In the genomic region with DNA sequence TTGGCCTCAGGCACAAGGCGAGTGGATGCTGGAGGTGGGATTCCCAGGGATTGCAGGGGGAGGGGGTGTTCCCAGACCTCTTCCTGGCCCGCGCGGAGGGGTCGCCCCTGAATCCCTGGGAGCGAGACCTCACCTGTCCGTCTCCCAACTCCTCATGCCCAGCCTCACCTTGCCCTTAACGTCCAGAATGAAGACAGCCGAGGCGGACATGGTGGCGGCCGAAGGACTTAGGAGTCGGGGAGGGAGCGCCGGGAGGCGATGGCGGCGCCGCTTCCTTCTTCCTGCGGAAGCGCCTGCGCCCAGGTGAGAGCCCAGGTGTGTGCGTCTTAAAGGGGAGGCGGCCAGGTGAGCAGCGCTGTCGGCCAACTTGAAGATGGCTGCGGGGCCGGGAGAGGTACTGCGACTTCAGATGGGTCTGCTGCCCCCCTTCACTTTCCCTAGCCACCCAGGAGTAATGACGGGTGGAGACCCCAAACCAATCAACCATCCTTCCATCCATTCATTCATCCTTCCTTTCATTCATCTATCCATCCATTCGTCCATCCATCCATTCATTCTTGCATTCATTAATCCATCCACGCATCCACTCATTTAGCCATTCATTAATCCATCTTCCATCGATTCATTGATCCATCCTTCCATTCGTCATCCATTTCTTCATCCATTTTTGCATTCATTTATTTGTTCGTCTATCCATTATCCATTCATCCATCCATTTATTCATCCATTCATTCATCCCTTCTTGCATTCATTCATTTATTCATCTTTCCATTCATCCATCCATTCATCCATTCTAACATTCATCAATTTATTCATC, we compare ENCODE assay signal across 1 cellular context.
TF ChIP-seq lines count a peak whose summit lies in the region.

A gene (minus strand): TSS at position 291 of the 817 bp plus-strand sequence. CDS start 81 bp downstream, at position 210.

TF ChIP-seq in WTC11, 78 proteins besides CTCF, POLR2A, EP300 and RAD21 (continued from another document and continues in another):
- TF ChIP-seq, protein P1, sequence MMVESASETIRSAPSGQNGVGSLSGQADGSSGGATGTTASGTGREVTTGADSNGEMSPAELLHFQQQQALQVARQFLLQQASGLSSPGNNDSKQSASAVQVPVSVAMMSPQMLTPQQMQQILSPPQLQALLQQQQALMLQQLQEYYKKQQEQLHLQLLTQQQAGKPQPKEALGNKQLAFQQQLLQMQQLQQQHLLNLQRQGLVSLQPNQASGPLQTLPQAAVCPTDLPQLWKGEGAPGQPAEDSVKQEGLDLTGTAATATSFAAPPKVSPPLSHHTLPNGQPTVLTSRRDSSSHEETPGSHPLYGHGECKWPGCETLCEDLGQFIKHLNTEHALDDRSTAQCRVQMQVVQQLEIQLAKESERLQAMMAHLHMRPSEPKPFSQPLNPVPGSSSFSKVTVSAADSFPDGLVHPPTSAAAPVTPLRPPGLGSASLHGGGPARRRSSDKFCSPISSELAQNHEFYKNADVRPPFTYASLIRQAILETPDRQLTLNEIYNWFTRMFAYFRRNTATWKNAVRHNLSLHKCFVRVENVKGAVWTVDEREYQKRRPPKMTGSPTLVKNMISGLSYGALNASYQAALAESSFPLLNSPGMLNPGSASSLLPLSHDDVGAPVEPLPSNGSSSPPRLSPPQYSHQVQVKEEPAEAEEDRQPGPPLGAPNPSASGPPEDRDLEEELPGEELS (CRISPR knock-in tag; IDR thresholded peaks at IDR 0.05), result peak; percentile 85; the same call in 1 of the 2 replicates
- TF ChIP-seq ZNF263 (CRISPR knock-in tag; IDR thresholded peaks at IDR 0.05; ENCODE audit: low read depth), result no peak
- no peak for TF ChIP-seq GTF2I (CRISPR knock-in tag; conservative IDR thresholded peaks at IDR 0.05)
- TF ChIP-seq, protein P2, sequence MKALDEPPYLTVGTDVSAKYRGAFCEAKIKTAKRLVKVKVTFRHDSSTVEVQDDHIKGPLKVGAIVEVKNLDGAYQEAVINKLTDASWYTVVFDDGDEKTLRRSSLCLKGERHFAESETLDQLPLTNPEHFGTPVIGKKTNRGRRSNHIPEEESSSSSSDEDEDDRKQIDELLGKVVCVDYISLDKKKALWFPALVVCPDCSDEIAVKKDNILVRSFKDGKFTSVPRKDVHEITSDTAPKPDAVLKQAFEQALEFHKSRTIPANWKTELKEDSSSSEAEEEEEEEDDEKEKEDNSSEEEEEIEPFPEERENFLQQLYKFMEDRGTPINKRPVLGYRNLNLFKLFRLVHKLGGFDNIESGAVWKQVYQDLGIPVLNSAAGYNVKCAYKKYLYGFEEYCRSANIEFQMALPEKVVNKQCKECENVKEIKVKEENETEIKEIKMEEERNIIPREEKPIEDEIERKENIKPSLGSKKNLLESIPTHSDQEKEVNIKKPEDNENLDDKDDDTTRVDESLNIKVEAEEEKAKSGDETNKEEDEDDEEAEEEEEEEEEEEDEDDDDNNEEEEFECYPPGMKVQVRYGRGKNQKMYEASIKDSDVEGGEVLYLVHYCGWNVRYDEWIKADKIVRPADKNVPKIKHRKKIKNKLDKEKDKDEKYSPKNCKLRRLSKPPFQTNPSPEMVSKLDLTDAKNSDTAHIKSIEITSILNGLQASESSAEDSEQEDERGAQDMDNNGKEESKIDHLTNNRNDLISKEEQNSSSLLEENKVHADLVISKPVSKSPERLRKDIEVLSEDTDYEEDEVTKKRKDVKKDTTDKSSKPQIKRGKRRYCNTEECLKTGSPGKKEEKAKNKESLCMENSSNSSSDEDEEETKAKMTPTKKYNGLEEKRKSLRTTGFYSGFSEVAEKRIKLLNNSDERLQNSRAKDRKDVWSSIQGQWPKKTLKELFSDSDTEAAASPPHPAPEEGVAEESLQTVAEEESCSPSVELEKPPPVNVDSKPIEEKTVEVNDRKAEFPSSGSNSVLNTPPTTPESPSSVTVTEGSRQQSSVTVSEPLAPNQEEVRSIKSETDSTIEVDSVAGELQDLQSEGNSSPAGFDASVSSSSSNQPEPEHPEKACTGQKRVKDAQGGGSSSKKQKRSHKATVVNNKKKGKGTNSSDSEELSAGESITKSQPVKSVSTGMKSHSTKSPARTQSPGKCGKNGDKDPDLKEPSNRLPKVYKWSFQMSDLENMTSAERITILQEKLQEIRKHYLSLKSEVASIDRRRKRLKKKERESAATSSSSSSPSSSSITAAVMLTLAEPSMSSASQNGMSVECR (CRISPR knock-in tag; IDR thresholded peaks at IDR 0.05; ENCODE audit: borderline replicate concordance), result peak; percentile 69; the same call in 1 of the 2 replicates
- TF ChIP-seq NR2C2 (CRISPR knock-in tag; IDR thresholded peaks at IDR 0.05), result no peak
- TF ChIP-seq ZNF423 (CRISPR knock-in tag; IDR thresholded peaks at IDR 0.05), result no peak
- TF ChIP-seq, protein P3, sequence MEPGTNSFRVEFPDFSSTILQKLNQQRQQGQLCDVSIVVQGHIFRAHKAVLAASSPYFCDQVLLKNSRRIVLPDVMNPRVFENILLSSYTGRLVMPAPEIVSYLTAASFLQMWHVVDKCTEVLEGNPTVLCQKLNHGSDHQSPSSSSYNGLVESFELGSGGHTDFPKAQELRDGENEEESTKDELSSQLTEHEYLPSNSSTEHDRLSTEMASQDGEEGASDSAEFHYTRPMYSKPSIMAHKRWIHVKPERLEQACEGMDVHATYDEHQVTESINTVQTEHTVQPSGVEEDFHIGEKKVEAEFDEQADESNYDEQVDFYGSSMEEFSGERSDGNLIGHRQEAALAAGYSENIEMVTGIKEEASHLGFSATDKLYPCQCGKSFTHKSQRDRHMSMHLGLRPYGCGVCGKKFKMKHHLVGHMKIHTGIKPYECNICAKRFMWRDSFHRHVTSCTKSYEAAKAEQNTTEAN (CRISPR knock-in tag; IDR thresholded peaks at IDR 0.05), result peak; percentile 49; the same call in 1 of the 2 replicates
- TF ChIP-seq HMGA2 (CRISPR knock-in tag; IDR thresholded peaks at IDR 0.05), result no peak
- TF ChIP-seq ESRRA (CRISPR knock-in tag; IDR thresholded peaks at IDR 0.05; ENCODE audit: borderline replicate concordance), result no peak
- TF ChIP-seq CBFB (CRISPR knock-in tag; IDR thresholded peaks at IDR 0.05; ENCODE audit: low read depth), result no peak
- TF ChIP-seq ZNF121 (CRISPR knock-in tag; IDR thresholded peaks at IDR 0.05), result peak; percentile 14; the same call in 1 of the 2 replicates
- TF ChIP-seq, protein P4, sequence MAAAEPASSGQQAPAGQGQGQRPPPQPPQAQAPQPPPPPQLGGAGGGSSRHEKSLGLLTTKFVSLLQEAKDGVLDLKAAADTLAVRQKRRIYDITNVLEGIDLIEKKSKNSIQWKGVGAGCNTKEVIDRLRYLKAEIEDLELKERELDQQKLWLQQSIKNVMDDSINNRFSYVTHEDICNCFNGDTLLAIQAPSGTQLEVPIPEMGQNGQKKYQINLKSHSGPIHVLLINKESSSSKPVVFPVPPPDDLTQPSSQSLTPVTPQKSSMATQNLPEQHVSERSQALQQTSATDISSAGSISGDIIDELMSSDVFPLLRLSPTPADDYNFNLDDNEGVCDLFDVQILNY (CRISPR knock-in tag; IDR thresholded peaks at IDR 0.05), result no peak
- TF ChIP-seq, protein P5, sequence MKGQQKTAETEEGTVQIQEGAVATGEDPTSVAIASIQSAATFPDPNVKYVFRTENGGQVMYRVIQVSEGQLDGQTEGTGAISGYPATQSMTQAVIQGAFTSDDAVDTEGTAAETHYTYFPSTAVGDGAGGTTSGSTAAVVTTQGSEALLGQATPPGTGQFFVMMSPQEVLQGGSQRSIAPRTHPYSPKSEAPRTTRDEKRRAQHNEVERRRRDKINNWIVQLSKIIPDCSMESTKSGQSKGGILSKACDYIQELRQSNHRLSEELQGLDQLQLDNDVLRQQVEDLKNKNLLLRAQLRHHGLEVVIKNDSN (CRISPR knock-in tag; IDR thresholded peaks at IDR 0.05), result 0 out of 2 replicates have a peak, but pooled peaks have one; percentile 42
- TF ChIP-seq ZNF138 (CRISPR knock-in tag; conservative IDR thresholded peaks at IDR 0.05), result 0 out of 2 replicates have a peak, but pooled peaks have one; percentile 21
- TF ChIP-seq TP53 (CRISPR knock-in tag; IDR thresholded peaks at IDR 0.05), result peak; percentile 65; the same call in 1 of the 2 replicates
- TF ChIP-seq, protein P6, sequence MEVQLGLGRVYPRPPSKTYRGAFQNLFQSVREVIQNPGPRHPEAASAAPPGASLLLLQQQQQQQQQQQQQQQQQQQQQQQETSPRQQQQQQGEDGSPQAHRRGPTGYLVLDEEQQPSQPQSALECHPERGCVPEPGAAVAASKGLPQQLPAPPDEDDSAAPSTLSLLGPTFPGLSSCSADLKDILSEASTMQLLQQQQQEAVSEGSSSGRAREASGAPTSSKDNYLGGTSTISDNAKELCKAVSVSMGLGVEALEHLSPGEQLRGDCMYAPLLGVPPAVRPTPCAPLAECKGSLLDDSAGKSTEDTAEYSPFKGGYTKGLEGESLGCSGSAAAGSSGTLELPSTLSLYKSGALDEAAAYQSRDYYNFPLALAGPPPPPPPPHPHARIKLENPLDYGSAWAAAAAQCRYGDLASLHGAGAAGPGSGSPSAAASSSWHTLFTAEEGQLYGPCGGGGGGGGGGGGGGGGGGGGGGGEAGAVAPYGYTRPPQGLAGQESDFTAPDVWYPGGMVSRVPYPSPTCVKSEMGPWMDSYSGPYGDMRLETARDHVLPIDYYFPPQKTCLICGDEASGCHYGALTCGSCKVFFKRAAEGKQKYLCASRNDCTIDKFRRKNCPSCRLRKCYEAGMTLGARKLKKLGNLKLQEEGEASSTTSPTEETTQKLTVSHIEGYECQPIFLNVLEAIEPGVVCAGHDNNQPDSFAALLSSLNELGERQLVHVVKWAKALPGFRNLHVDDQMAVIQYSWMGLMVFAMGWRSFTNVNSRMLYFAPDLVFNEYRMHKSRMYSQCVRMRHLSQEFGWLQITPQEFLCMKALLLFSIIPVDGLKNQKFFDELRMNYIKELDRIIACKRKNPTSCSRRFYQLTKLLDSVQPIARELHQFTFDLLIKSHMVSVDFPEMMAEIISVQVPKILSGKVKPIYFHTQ (CRISPR knock-in tag; IDR thresholded peaks at IDR 0.05), result no peak
- TF ChIP-seq, protein P7, sequence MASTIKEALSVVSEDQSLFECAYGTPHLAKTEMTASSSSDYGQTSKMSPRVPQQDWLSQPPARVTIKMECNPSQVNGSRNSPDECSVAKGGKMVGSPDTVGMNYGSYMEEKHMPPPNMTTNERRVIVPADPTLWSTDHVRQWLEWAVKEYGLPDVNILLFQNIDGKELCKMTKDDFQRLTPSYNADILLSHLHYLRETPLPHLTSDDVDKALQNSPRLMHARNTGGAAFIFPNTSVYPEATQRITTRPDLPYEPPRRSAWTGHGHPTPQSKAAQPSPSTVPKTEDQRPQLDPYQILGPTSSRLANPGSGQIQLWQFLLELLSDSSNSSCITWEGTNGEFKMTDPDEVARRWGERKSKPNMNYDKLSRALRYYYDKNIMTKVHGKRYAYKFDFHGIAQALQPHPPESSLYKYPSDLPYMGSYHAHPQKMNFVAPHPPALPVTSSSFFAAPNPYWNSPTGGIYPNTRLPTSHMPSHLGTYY (CRISPR knock-in tag; IDR thresholded peaks at IDR 0.05), result no peak
- no peak for TF ChIP-seq NFATC4 (CRISPR knock-in tag; IDR thresholded peaks at IDR 0.05)
- peak; percentile 58 for TF ChIP-seq TEAD1 (CRISPR knock-in tag; IDR thresholded peaks at IDR 0.05)
- TF ChIP-seq ZNF232 (CRISPR knock-in tag; IDR thresholded peaks at IDR 0.05), result peak; percentile 62; the same call in 1 of the 2 replicates
- TF ChIP-seq ETV6 (CRISPR knock-in tag; IDR thresholded peaks at IDR 0.05), result peak; percentile 91
- TF ChIP-seq, protein P8, sequence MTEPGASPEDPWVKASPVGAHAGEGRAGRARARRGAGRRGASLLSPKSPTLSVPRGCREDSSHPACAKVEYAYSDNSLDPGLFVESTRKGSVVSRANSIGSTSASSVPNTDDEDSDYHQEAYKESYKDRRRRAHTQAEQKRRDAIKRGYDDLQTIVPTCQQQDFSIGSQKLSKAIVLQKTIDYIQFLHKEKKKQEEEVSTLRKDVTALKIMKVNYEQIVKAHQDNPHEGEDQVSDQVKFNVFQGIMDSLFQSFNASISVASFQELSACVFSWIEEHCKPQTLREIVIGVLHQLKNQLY (CRISPR knock-in tag; IDR thresholded peaks at IDR 0.05), result no peak
- no peak for TF ChIP-seq CREB1 (CRISPR knock-in tag; IDR thresholded peaks at IDR 0.05)
- TF ChIP-seq NR1H2 (CRISPR knock-in tag; IDR thresholded peaks at IDR 0.05), result no peak
- TF ChIP-seq, protein P9, sequence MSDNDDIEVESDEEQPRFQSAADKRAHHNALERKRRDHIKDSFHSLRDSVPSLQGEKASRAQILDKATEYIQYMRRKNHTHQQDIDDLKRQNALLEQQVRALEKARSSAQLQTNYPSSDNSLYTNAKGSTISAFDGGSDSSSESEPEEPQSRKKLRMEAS (CRISPR knock-in tag; IDR thresholded peaks at IDR 0.05), result peak; percentile 86
- TF ChIP-seq, protein P10, sequence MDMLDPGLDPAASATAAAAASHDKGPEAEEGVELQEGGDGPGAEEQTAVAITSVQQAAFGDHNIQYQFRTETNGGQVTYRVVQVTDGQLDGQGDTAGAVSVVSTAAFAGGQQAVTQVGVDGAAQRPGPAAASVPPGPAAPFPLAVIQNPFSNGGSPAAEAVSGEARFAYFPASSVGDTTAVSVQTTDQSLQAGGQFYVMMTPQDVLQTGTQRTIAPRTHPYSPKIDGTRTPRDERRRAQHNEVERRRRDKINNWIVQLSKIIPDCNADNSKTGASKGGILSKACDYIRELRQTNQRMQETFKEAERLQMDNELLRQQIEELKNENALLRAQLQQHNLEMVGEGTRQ (CRISPR knock-in tag; IDR thresholded peaks at IDR 0.05), result peak; percentile 35; the same call in 1 of the 2 replicates
- TF ChIP-seq JAZF1 (CRISPR knock-in tag; IDR thresholded peaks at IDR 0.05), result no peak
- TF ChIP-seq EMX1 (CRISPR knock-in tag; IDR thresholded peaks at IDR 0.05), result no peak
- TF ChIP-seq FOXK1 (CRISPR knock-in tag; IDR thresholded peaks at IDR 0.05), result peak; percentile 60; the same call in 1 of the 2 replicates
- no peak for TF ChIP-seq MXD4 (CRISPR knock-in tag; IDR thresholded peaks at IDR 0.05; ENCODE audit: borderline replicate concordance)
- TF ChIP-seq IRF2 (CRISPR knock-in tag; IDR thresholded peaks at IDR 0.05; ENCODE audit: borderline replicate concordance, low read depth), result no peak
- TF ChIP-seq NR3C1 (CRISPR knock-in tag; conservative IDR thresholded peaks at IDR 0.05; ENCODE audit: low read depth), result no peak
- TF ChIP-seq, protein P11, sequence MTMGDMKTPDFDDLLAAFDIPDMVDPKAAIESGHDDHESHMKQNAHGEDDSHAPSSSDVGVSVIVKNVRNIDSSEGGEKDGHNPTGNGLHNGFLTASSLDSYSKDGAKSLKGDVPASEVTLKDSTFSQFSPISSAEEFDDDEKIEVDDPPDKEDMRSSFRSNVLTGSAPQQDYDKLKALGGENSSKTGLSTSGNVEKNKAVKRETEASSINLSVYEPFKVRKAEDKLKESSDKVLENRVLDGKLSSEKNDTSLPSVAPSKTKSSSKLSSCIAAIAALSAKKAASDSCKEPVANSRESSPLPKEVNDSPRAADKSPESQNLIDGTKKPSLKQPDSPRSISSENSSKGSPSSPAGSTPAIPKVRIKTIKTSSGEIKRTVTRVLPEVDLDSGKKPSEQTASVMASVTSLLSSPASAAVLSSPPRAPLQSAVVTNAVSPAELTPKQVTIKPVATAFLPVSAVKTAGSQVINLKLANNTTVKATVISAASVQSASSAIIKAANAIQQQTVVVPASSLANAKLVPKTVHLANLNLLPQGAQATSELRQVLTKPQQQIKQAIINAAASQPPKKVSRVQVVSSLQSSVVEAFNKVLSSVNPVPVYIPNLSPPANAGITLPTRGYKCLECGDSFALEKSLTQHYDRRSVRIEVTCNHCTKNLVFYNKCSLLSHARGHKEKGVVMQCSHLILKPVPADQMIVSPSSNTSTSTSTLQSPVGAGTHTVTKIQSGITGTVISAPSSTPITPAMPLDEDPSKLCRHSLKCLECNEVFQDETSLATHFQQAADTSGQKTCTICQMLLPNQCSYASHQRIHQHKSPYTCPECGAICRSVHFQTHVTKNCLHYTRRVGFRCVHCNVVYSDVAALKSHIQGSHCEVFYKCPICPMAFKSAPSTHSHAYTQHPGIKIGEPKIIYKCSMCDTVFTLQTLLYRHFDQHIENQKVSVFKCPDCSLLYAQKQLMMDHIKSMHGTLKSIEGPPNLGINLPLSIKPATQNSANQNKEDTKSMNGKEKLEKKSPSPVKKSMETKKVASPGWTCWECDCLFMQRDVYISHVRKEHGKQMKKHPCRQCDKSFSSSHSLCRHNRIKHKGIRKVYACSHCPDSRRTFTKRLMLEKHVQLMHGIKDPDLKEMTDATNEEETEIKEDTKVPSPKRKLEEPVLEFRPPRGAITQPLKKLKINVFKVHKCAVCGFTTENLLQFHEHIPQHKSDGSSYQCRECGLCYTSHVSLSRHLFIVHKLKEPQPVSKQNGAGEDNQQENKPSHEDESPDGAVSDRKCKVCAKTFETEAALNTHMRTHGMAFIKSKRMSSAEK (CRISPR knock-in tag; IDR thresholded peaks at IDR 0.05; ENCODE audit: borderline replicate concordance), result no peak
